In genomic region chr3:16247282-16248058, GRCh38 we compare ENCODE assay signal across 1 cellular context.
TF ChIP-seq lines count a peak whose summit lies in the region.

No MANE protein-coding gene starts in this region.

TF ChIP-seq in K562, 482 proteins besides CTCF, POLR2A, EP300 and RAD21 (continued from another document and continues in another):
- TF ChIP-seq ZBTB49 (CRISPR knock-in tag; IDR thresholded peaks at IDR 0.05; ENCODE audit: borderline replicate concordance) (no peak), DEAF1 (CRISPR knock-in tag; IDR thresholded peaks at IDR 0.05) (peak; percentile 90), FOXK1 (CRISPR knock-in tag; IDR thresholded peaks at IDR 0.05; ENCODE audit: borderline replicate concordance) (no peak), MTA1 (IDR thresholded peaks at IDR 0.05; ENCODE audit: borderline replicate concordance) (no peak), RFX1 (IDR thresholded peaks at IDR 0.05) (no peak), ZNF12 (CRISPR knock-in tag; IDR thresholded peaks at IDR 0.05) (no peak), CBX2 (IDR thresholded peaks at IDR 0.05; ENCODE audit: insufficient read depth, low read length, poor library complexity, severe bottlenecking) (no peak), XRCC5 (IDR thresholded peaks at IDR 0.05; ENCODE audit: low read depth, low read length) (0 out of 2 replicates have a peak, but pooled peaks have one; percentile 29), CSDE1 (IDR thresholded peaks at IDR 0.05) (no peak), ZNF518B (CRISPR knock-in tag; IDR thresholded peaks at IDR 0.05) (no peak), TAF9B (IDR thresholded peaks at IDR 0.05; ENCODE audit: partially characterized antibody) (no peak), TOE1 (IDR thresholded peaks at IDR 0.05; ENCODE audit: borderline replicate concordance) (no peak), TOE1 (CRISPR knock-in tag; IDR thresholded peaks at IDR 0.05; ENCODE audit: borderline replicate concordance, low read depth) (no peak), EGR1 (conservative IDR thresholded peaks at IDR 0.05) (no peak), ZNF184 (CRISPR knock-in tag; IDR thresholded peaks at IDR 0.05) (no peak), ZNF282 (CRISPR knock-in tag; IDR thresholded peaks at IDR 0.05) (no peak), NR2C2 (CRISPR knock-in tag; IDR thresholded peaks at IDR 0.05) (no peak; the same call in 1 of the 2 replicates), NR2C2 (tag; IDR thresholded peaks at IDR 0.05) (no peak), ZBTB7A (IDR thresholded peaks at IDR 0.05; ENCODE audit: borderline replicate concordance, control insufficient read depth, low read depth, low read length) (no peak), U2AF1 (optimal IDR thresholded peaks at IDR 0.05; ENCODE audit: low read depth, low read length) (no peak), RERE (CRISPR knock-in tag; IDR thresholded peaks at IDR 0.05; ENCODE audit: borderline replicate concordance) (no peak), IRF2 (CRISPR knock-in tag; IDR thresholded peaks at IDR 0.05) (no peak), TFAP4 (CRISPR knock-in tag; IDR thresholded peaks at IDR 0.05; ENCODE audit: borderline replicate concordance) (no peak), MCM3 (IDR thresholded peaks at IDR 0.05) (no peak), CHAMP1 (IDR thresholded peaks at IDR 0.05) (no peak), ZBTB2 (IDR thresholded peaks at IDR 0.05) (no peak), MITF (IDR thresholded peaks at IDR 0.05) (no peak), HLTF (IDR thresholded peaks at IDR 0.05) (no peak), SMAD1 (IDR thresholded peaks at IDR 0.05; ENCODE audit: low read depth, low read length, partially characterized antibody) (no peak), E2F8 (IDR thresholded peaks at IDR 0.05; ENCODE audit: low read depth, partially characterized antibody) (no peak), CHD1 (IDR thresholded peaks at IDR 0.05; ENCODE audit: low read length) (no peak), POLR3G (IDR thresholded peaks at IDR 0.05; ENCODE audit: extremely low read depth, insufficient read length, insufficient replicate concordance) (no peak), VEZF1 (CRISPR knock-in tag; IDR thresholded peaks at IDR 0.05) (no peak), GATAD2A (IDR thresholded peaks at IDR 0.05) (no peak)
